Comparison of ENCODE assay signal across 22 cellular contexts in genomic region chr1:158687037-158687436, GRCh38. TPM values are rescaled to one million over a fixed set of nuclear protein-coding genes. Genes with fewer than 3 reads are reported as not detected.
"Had no signal": no experiment of that assay in that cellular context is flagged by ENCODE, and none has a peak within 500 bp of the region (broad histone marks: within the 10 kb centered on the region; RNA-seq: fewer than 3 reads in every experiment).

No MANE protein-coding gene starts in this region.

- H3K4me1 ChIP-seq: SJSA1 had no signal

- H3K9me3 ChIP-seq: SJSA1 had no signal

- H3K36me3 ChIP-seq: SJSA1 had no signal

- DNase-seq: IMR-90, NCI-H1092 treated with DMSO at 0.1 percent for 48 hours, NCI-H1436, NCI-H187, NCI-H2029, NCI-H2081 treated with DMSO at 0.1 percent for 48 hours, NCI-H2171, NCI-H226, NCI-H446, NCI-H510A, NCI-H524 treated with DMSO at 0.1 percent for 48 hours, NCI-H69, NCI-H774, Right ventricle myocardium superior, RPMI8226, SIG-M5 had no signal

- H3K27ac ChIP-seq: SJSA1, SK-N-MC had no signal

- H3K27me3 ChIP-seq: SJSA1 had no signal

- H3K4me3 ChIP-seq: SJSA1, SK-N-MC had no signal

- ATAC-seq: HepG2 had no signal

- FAIRE-seq: HepG2, RCC 7860 had no signal

RNA-seq across cellular contexts. Expression of gene SPTA1, which starts 0.5 kb away (rescaled TPM):
- total RNA-seq: HepG2, HT1080, IMR-90, Right ventricle myocardium superior, SJSA1 had no signal
- polyA plus RNA-seq: HepG2, IMR-90 had no signal

RNA-seq across cellular contexts. Expression of gene OR6K2, which starts 13.4 kb away (rescaled TPM):
- total RNA-seq: HepG2, HT1080, IMR-90, M059J, Right ventricle myocardium superior, SJSA1 had no signal
- polyA plus RNA-seq: HepG2, IMR-90 had no signal

RNA-seq across cellular contexts. Expression of gene OR6K3, which starts 33.5 kb away (rescaled TPM):
- total RNA-seq: HepG2, HT1080, IMR-90, M059J, Right ventricle myocardium superior, SJSA1 had no signal
- polyA plus RNA-seq: HepG2, IMR-90 had no signal
